ENCODE assay signal across 1 cellular context in genomic region chr17:39153541-39154111, GRCh38.
TF ChIP-seq lines count a peak whose summit lies in the region.

No MANE protein-coding gene starts in this region.

TF ChIP-seq in K562, 482 proteins besides CTCF, POLR2A, EP300 and RAD21 (continues in another document):
- TF ChIP-seq SMARCB1 (IDR thresholded peaks at IDR 0.05; ENCODE audit: insufficient read length, low read depth) = no peak
- TF ChIP-seq RFX5 (IDR thresholded peaks at IDR 0.05; ENCODE audit: low read depth, low read length) = peak; percentile 73; the same call in 1 of the 2 replicates
- TF ChIP-seq SIRT6 (IDR thresholded peaks at IDR 0.05; ENCODE audit: low read depth, low read length) = peak; percentile 82
- no peak for TF ChIP-seq MEF2A (IDR thresholded peaks at IDR 0.05; ENCODE audit: control insufficient read depth, low read depth, low read length)
- 0 out of 2 replicates have a peak, but pooled peaks have one; percentile 20 for TF ChIP-seq PML (IDR thresholded peaks at IDR 0.05; ENCODE audit: low read length)
- TF ChIP-seq MCM2 (IDR thresholded peaks at IDR 0.05; ENCODE audit: low read depth) = no peak
- no peak for TF ChIP-seq HBP1 (CRISPR knock-in tag; IDR thresholded peaks at IDR 0.05)
- no peak for TF ChIP-seq CTCFL (IDR thresholded peaks at IDR 0.05; ENCODE audit: borderline replicate concordance, insufficient read depth, low read depth, low read length, poor library complexity, severe bottlenecking)
- no peak for TF ChIP-seq HNRNPL (IDR thresholded peaks at IDR 0.05; ENCODE audit: low read depth, low read length)
- peak; percentile 76 for TF ChIP-seq TEAD4 (IDR thresholded peaks at IDR 0.05; ENCODE audit: low read length)
- no peak for TF ChIP-seq TEAD4 (CRISPR knock-in tag; IDR thresholded peaks at IDR 0.05; ENCODE audit: borderline replicate concordance)
- TF ChIP-seq TFAM (CRISPR knock-in tag; conservative IDR thresholded peaks at IDR 0.05) = no peak
- no peak for TF ChIP-seq E2F1 (CRISPR knock-in tag; IDR thresholded peaks at IDR 0.05)
- TF ChIP-seq CHAMP1 (IDR thresholded peaks at IDR 0.05) = no peak; the same call in 1 of the 2 replicates
- TF ChIP-seq HNRNPK (IDR thresholded peaks at IDR 0.05; ENCODE audit: low read depth, low read length, poor library complexity, severe bottlenecking) = no peak
- no peak for TF ChIP-seq ZNF583 (CRISPR knock-in tag; IDR thresholded peaks at IDR 0.05)
- TF ChIP-seq STAG1 (CRISPR knock-in tag; IDR thresholded peaks at IDR 0.05; ENCODE audit: borderline replicate concordance) = no peak
- TF ChIP-seq ADNP (tag; IDR thresholded peaks at IDR 0.05) = peak; percentile 60; the same call in 1 of the 2 replicates
- TF ChIP-seq ARID3B (CRISPR knock-in tag; IDR thresholded peaks at IDR 0.05; ENCODE audit: borderline replicate concordance) = no peak
- TF ChIP-seq DPF2 (IDR thresholded peaks at IDR 0.05) = no peak
- TF ChIP-seq PREB (CRISPR knock-in tag; IDR thresholded peaks at IDR 0.05) = 0 out of 2 replicates have a peak, but pooled peaks have one; percentile 24
- peak; percentile 59; the same call in 1 of the 2 replicates for TF ChIP-seq ZHX1 (conservative IDR thresholded peaks at IDR 0.05; ENCODE audit: low read length)
- no peak for TF ChIP-seq E2F5 (CRISPR knock-in tag; IDR thresholded peaks at IDR 0.05)
- 0 out of 2 replicates have a peak, but pooled peaks have one; percentile 22 for TF ChIP-seq TCF15 (CRISPR knock-in tag; IDR thresholded peaks at IDR 0.05)
- no peak for TF ChIP-seq RBM25 (IDR thresholded peaks at IDR 0.05; ENCODE audit: low read depth, low read length, severe bottlenecking)
- no peak for TF ChIP-seq CREBBP (IDR thresholded peaks at IDR 0.05; ENCODE audit: low read depth, low read length)
- no peak for TF ChIP-seq SNRNP70 (optimal IDR thresholded peaks at IDR 0.05; ENCODE audit: low read depth, low read length)
- TF ChIP-seq ZFP1 (CRISPR knock-in tag; IDR thresholded peaks at IDR 0.05) = no peak
- no peak for TF ChIP-seq SNAPC5 (CRISPR knock-in tag; IDR thresholded peaks at IDR 0.05)
- peak; percentile 22; the same call in 1 of the 2 replicates for TF ChIP-seq TARDBP (IDR thresholded peaks at IDR 0.05)
- peak; percentile 79 for TF ChIP-seq ZBTB5 (IDR thresholded peaks at IDR 0.05)
- peak in 1 of 2 experiments; percentile 55; a peak in 2 of 4 replicates for TF ChIP-seq ARNT (IDR thresholded peaks at IDR 0.05)
- TF ChIP-seq EGR1 (conservative IDR thresholded peaks at IDR 0.05) = no peak
- TF ChIP-seq ZNF79 (CRISPR knock-in tag; IDR thresholded peaks at IDR 0.05; ENCODE audit: low read depth) = no peak
- no peak for TF ChIP-seq ZNF431 (CRISPR knock-in tag; IDR thresholded peaks at IDR 0.05)
- no peak for TF ChIP-seq ZNF212 (CRISPR knock-in tag; IDR thresholded peaks at IDR 0.05)
- no peak for TF ChIP-seq MBD2 (IDR thresholded peaks at IDR 0.05; ENCODE audit: borderline replicate concordance, low read depth)
- TF ChIP-seq SPI1 (IDR thresholded peaks at IDR 0.05; ENCODE audit: borderline replicate concordance, low read depth, low read length) = peak; percentile 83
- no peak for TF ChIP-seq ZNF785 (CRISPR knock-in tag; IDR thresholded peaks at IDR 0.05)
- no peak for TF ChIP-seq REST (CRISPR knock-in tag; IDR thresholded peaks at IDR 0.05; ENCODE audit: low read depth)
- peak; percentile 88 for TF ChIP-seq ZBTB8A (IDR thresholded peaks at IDR 0.05; ENCODE audit: partially characterized antibody)
- TF ChIP-seq ZSCAN32 (CRISPR knock-in tag; IDR thresholded peaks at IDR 0.05) = no peak
- TF ChIP-seq ZNF124 (CRISPR knock-in tag; IDR thresholded peaks at IDR 0.05) = no peak
